In genomic region chr15:76340198-76340801, GRCh38 we compare ENCODE assay signal across 8 cellular contexts. TPM values are rescaled to one million over a fixed set of nuclear protein-coding genes. Genes with fewer than 3 reads are reported as not detected.
DNase-seq lines count a peak whose midpoint lies in the region; ATAC-seq lines count a peak whose summit lies in the region.

No MANE protein-coding gene starts in this region.

- no peaks in the 10 kb centered on the region for H3K9me3 Mint-ChIP-seq in activated naive CD4-positive, alpha-beta T cell treated with anti-CD3 and anti-CD28 coated beads for 36 hours
- no peaks in the 10 kb centered on the region for H3K9me3 Mint-ChIP-seq in stimulated activated naive CD8-positive, alpha-beta T cell treated with anti-CD3 and anti-CD28 coated beads, Interleukin-15, Interleukin-2, amounts not matched to agents 100 ng/mL and 50 ng/mL, for 24 hours

- H3K4me3 Mint-ChIP-seq in activated naive CD4-positive, alpha-beta T cell treated with anti-CD3 and anti-CD28 coated beads for 36 hours = peak overlapping the region; percentile 76
- peak overlapping the region; percentile 84 for H3K4me3 Mint-ChIP-seq in stimulated activated naive CD8-positive, alpha-beta T cell treated with anti-CD3 and anti-CD28 coated beads, Interleukin-15, Interleukin-2, amounts not matched to agents 100 ng/mL and 50 ng/mL, for 24 hours

- no peak overlapping the region for H3K27ac Mint-ChIP-seq in activated naive CD4-positive, alpha-beta T cell treated with anti-CD3 and anti-CD28 coated beads for 36 hours
- H3K27ac Mint-ChIP-seq in stimulated activated naive CD8-positive, alpha-beta T cell treated with anti-CD3 and anti-CD28 coated beads, Interleukin-15, Interleukin-2, amounts not matched to agents 100 ng/mL and 50 ng/mL, for 24 hours = peak overlapping the region; percentile 72

- peak; percentile 75 for DNase-seq in H7
- no peak for DNase-seq in activated naive CD4-positive, alpha-beta T cell treated with anti-CD3 and anti-CD28 coated beads for 36 hours
- no peak for DNase-seq in COLO829 (ENCODE audit: low spot score)

- H3K4me1 ChIP-seq in ACC112 (ENCODE audit: control insufficient read depth, insufficient read depth, low read length, unreplicated experiment) = peaks cover 17% of the 10 kb centered on the region

- CTCF ChIA-PET in activated naive CD4-positive, alpha-beta T cell treated with anti-CD3 and anti-CD28 coated beads for 36 hours (lab: Charles Lee) = interaction anchor here (0.9 kb wide), 1 partner anchor 105 kb away, joined by 4 read pairs; no protein-coding TSS in a partner anchor

- no peak overlapping the region for H3K27ac ChIP-seq in ACC112 (ENCODE audit: low read depth, low read length)

- no peaks in the 10 kb centered on the region for H3K36me3 ChIP-seq in ACC112 (ENCODE audit: insufficient read depth, low read length)
- H3K36me3 ChIP-seq in H7 (replicated peaks; ENCODE audit: control insufficient read depth, insufficient read depth, low read length) = no peaks in the 10 kb centered on the region

- no peak overlapping the region for H2AFZ ChIP-seq in ACC112 (ENCODE audit: low read length, unreplicated experiment)

- peaks cover 51% of the 10 kb centered on the region for H3K4me1 Mint-ChIP-seq in activated naive CD4-positive, alpha-beta T cell treated with anti-CD3 and anti-CD28 coated beads for 36 hours (ENCODE audit: low read depth)
- peaks cover 58% of the 10 kb centered on the region for H3K4me1 Mint-ChIP-seq in stimulated activated naive CD8-positive, alpha-beta T cell treated with anti-CD3 and anti-CD28 coated beads, Interleukin-15, Interleukin-2, amounts not matched to agents 100 ng/mL and 50 ng/mL, for 24 hours (ENCODE audit: low read depth)

- H3K79me2 ChIP-seq in ACC112 (ENCODE audit: control insufficient read depth, insufficient read depth, low read length, unreplicated experiment) = peaks cover 3% of the 10 kb centered on the region

- ATAC-seq in GM21528 (IDR thresholded peaks at IDR 0.05; ENCODE audit: low FRiP score, unreplicated experiment) (no peak), GM18867 (IDR thresholded peaks at IDR 0.05; ENCODE audit: unreplicated experiment) (no peak)

- H3K4me3 ChIP-seq in ACC112 (ENCODE audit: low read depth, low read length) (peak overlapping the region; percentile 70), H7 (ENCODE audit: insufficient read depth, low read depth, low read length) (peak overlapping the region; percentile 29; the same call in 1 of the 2 replicates), iPS-11a (ENCODE audit: low read depth, low read length) (peak overlapping the region; percentile 17)

- H3K27me3 Mint-ChIP-seq in activated naive CD4-positive, alpha-beta T cell treated with anti-CD3 and anti-CD28 coated beads for 36 hours (ENCODE audit: low read depth) = peaks cover 79% of the 10 kb centered on the region
- H3K27me3 Mint-ChIP-seq in stimulated activated naive CD8-positive, alpha-beta T cell treated with anti-CD3 and anti-CD28 coated beads, Interleukin-15, Interleukin-2, amounts not matched to agents 100 ng/mL and 50 ng/mL, for 24 hours = peaks cover 86% of the 10 kb centered on the region

- peaks cover 1% of the 10 kb centered on the region for H3K36me3 Mint-ChIP-seq in activated naive CD4-positive, alpha-beta T cell treated with anti-CD3 and anti-CD28 coated beads for 36 hours (ENCODE audit: low read depth)
- peaks cover 6% of the 10 kb centered on the region for H3K36me3 Mint-ChIP-seq in stimulated activated naive CD8-positive, alpha-beta T cell treated with anti-CD3 and anti-CD28 coated beads, Interleukin-15, Interleukin-2, amounts not matched to agents 100 ng/mL and 50 ng/mL, for 24 hours (ENCODE audit: low read depth)

- H3K27me3 ChIP-seq in ACC112 (ENCODE audit: insufficient read depth, low read length) (peaks cover 96% of the 10 kb centered on the region), H7 (ENCODE audit: control insufficient read depth, insufficient read depth, low read length) (peaks cover 97% of the 10 kb centered on the region)

- intact Hi-C loops in activated naive CD4-positive, alpha-beta T cell treated with anti-CD3 and anti-CD28 coated beads for 36 hours (cut with micrococcal nuclease) = loop anchor here (5.0 kb wide), 1 partner anchor 48 kb away; no protein-coding TSS in a partner anchor

RNA-seq across cellular contexts. Expression of gene ISL2, which starts 3.7 kb away (rescaled TPM):
- total RNA-seq in H7 (2014; rRNA removed; shearing (Covaris generic)) = 0.33 TPM in 1 of 2 replicates, not detected in the other
- not detected for total RNA-seq in activated naive CD4-positive, alpha-beta T cell treated with anti-CD3 and anti-CD28 coated beads for 36 hours

RNA-seq across cellular contexts. Expression of gene ETFA, which starts 29.0 kb away (rescaled TPM):
- 124 and 147 TPM in 2 replicates for total RNA-seq in H7 (2014; rRNA removed; shearing (Covaris generic))
- 100 to 1,000 TPM; 158 to 166 TPM for total RNA-seq in activated naive CD4-positive, alpha-beta T cell treated with anti-CD3 and anti-CD28 coated beads for 36 hours

Comparison
In these comparisons a context has a peak if more than half of its experiments do, and no peak if none do; other contexts are left out.
1. H3K4me3 ChIP-seq: peak in every context shown above with its lines; median percentile 70 in ACC112; 29 in H7; 17 in iPS-11a.